Comparison of ENCODE assay signal across 6 cellular contexts in the genomic region with DNA sequence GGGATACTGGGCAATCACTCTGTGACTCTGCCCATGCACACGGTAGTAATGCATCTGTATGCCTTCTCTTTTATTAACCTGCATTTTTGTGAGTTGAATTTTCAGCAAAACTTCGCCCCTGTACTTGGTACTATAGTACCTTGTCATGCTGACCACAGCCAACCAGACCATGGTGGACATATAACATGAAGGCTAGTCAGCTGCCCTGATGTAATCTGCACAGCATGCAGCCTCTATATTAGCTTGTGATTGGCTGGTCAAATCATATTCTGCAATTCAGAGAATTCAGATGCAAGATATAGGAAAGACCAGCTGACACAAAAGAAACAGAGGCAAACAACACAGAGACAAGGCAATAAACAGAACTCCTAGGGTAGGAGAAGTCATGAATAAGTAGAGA.
"Had no signal": no experiment of that assay in that cellular context is flagged by ENCODE, and none has a peak within 500 bp of the region (broad histone marks: within the 10 kb centered on the region; RNA-seq: fewer than 3 reads in every experiment).

No MANE protein-coding gene starts in this region.

- H3K4me1 ChIP-seq: HAP-1 had no signal

- H3K9me3 ChIP-seq: HAP-1 had no signal

- H3K4me2 ChIP-seq: GM23338 had no signal

- ATAC-seq: GM23338, HCT116 had no signal

- H3K4me3 ChIP-seq: GM23338, HAP-1 had no signal

- H3K27ac ChIP-seq: HL-60 had no signal

- DNase-seq: H7, HFFc6 had no signal

- H3K36me3 ChIP-seq: HAP-1 had no signal
